ENCODE assay signal across 19 cellular contexts in genomic region chr1:1560178-1560577, GRCh38.
"Had no signal": no experiment of that assay in that cellular context is flagged by ENCODE, and none has a peak within 500 bp of the region (broad histone marks: within the 10 kb centered on the region; RNA-seq: fewer than 3 reads in every experiment).

No MANE protein-coding gene starts in this region.

- H3K27me3 ChIP-seq: foreskin keratinocyte, thyroid gland had no signal

- H3K4me1 ChIP-seq: foreskin keratinocyte had no signal

- ATAC-seq: activated CD4-positive, alpha-beta T cell treated with anti-CD3 and anti-CD28 coated beads for 36 hours; foreskin keratinocyte; left cardiac atrium; mucosa of descending colon; WTC11 had no signal

- FAIRE-seq: islet of Langerhans, TTC549 had no signal

- H3K27ac ChIP-seq: epithelial cell of prostate, foreskin keratinocyte, thyroid gland had no signal

- H3K4me3 ChIP-seq: mucosa of descending colon, thyroid gland had no signal

- H3K9me3 ChIP-seq: mucosa of descending colon, thyroid gland had no signal

- DNase-seq: activated CD4-positive, alpha-beta T cell treated with anti-CD3 and anti-CD28 coated beads for 36 hours; activated CD4-positive, alpha-beta T cell treated with anti-CD3 and anti-CD28 coated beads, Interleukin-2, amount 50 U/mL, for 48 hours; activated naive CD8-positive, alpha-beta T cell treated with anti-CD3 and anti-CD28 coated beads, Interleukin-2, amount 10 ng/mL, durations not matched to agents 7 days and 5 days; caudate nucleus; foreskin keratinocyte; hippocampal formation; left cardiac atrium; mesenchymal stem cell; mucosa of descending colon; naive B cell; retina; stimulated activated CD4-positive, alpha-beta T cell treated with anti-CD3 and anti-CD28 coated beads, Interleukin-1b, Interleukin-23, amount 100 ng/mL, for 48 hours; stimulated activated CD8-positive, alpha-beta memory T cell treated with anti-CD3 and anti-CD28 coated beads, Interleukin-4, amount 100 ng/mL, for 48 hours; stimulated activated naive CD4-positive, alpha-beta T cell treated with Interleukin-2 at 50 U/mL for 16 hours; thyroid gland had no signal
